11 cellular contexts compared by ENCODE assay signal in the genomic region with DNA sequence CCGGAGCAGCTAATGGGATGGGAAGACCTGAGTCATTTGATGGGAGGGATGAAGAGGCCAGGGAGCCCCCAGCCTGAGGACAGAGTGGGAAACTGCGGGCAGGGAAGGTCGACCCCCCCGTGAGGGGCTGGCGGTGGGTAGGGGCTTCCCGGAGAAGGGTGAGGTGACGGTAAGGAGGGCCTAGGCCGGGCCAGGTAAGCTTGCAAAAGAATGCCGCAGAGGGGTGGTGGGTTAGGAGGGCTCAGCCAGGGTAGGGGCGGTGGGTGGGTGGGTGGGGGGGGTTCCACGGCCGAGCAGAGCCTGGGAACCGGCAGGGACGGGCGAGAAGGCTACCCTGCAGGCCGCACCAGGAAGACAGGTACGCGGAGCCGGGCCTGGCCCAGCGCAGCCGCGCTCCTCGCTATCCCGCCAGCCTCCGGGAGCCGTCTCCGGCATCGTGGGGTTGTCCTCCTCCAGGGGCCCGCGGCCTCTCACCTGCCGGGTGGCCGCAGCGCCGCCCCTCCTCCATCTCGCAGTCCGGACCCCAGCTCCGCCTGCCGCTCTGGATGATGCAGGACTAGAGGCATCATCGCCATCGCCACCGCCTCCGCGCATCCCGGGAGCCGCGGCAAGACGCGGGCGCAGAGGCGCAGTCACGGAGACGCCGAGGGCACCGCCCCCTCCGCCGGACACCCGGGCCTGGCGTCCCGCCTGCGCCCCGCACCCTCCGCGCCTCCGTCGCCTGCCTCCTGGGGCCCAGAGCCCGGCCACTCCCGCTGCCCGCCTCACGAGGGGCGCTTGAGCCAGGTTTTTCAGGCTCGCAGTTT. TPM values are rescaled to one million over a fixed set of nuclear protein-coding genes. Genes with fewer than 3 reads are reported as not detected.
DNase-seq lines count a peak whose midpoint lies in the region; ATAC-seq, FAIRE-seq and TF ChIP-seq lines count a peak whose summit lies in the region.
"Had no signal": no experiment of that assay in that cellular context is flagged by ENCODE, and none has a peak within 500 bp of the region (broad histone marks: within the 10 kb centered on the region; RNA-seq: fewer than 3 reads in every experiment).

A gene (minus strand): TSS at position 614 of the 806 bp plus-strand sequence. CDS start 5,211 bp downstream, outside the sequence.

- H3K9me3 Mint-ChIP-seq in activated CD4-positive, alpha-beta T cell treated with anti-CD3 and anti-CD28 coated beads for 36 hours (ENCODE audit: low read depth): no peaks in the 10 kb centered on the region

- no peak within 1 kb of the TSS for H3K14ac ChIP-seq in IMR-90 (replicated peaks; ENCODE audit: low read depth, low read length)

- H2AFZ ChIP-seq in IMR-90 (replicated peaks; ENCODE audit: low read length, poor library complexity) (peak within 1 kb of the TSS; percentile 60), endothelial cell of umbilical vein (ENCODE audit: low read depth, low read length) (no peak within 1 kb of the TSS)

- no peak within 1 kb of the TSS for H4K5ac ChIP-seq in IMR-90 (ENCODE audit: low read depth, low read length)

- BruUV-seq in IMR-90 (replicated peaks; lab: Mats Ljungman, UMichigan) (no TSS peak), endothelial cell of umbilical vein (replicated peaks; lab: Mats Ljungman, UMichigan) (no TSS peak)

- H2AK5ac ChIP-seq in IMR-90 (ENCODE audit: low read depth, low read length): no peak within 1 kb of the TSS

- dilution Hi-C loops in IMR-90 (cut with HindIII; ENCODE audit: low sequenced_read_pairs, unreplicated experiment) (no loop called here), endothelial cell of umbilical vein (cut with MboI; ENCODE audit: extremely low pct_ligation_motif_present, low sequenced_read_pairs) (no loop called here)

- no peak within 1 kb of the TSS for H2BK5ac ChIP-seq in IMR-90 (ENCODE audit: low read depth, low read length, poor library complexity, severe bottlenecking)

- ATAC-seq in IMR-90 (ENCODE audit: low read depth) (peak; percentile 78), left colon (peak; percentile 85), HG02970 (IDR thresholded peaks at IDR 0.05; ENCODE audit: low FRiP score, unreplicated experiment) (no peak), HG03521 (IDR thresholded peaks at IDR 0.05; ENCODE audit: unreplicated experiment) (no peak)
- no peak for ATAC-seq in activated CD4-positive, alpha-beta T cell treated with anti-CD3 and anti-CD28 coated beads for 36 hours
- ATAC-seq: activated CD8-positive, alpha-beta memory T cell treated with anti-CD3 and anti-CD28 coated beads, Interleukin-2, amount 10 ng/mL, durations not matched to agents 7 days and 5 days had no signal

- 0 out of 2 replicates have a peak within 1 kb of the TSS, but pooled peaks have one; percentile 12 for H3K4ac ChIP-seq in IMR-90 (ENCODE audit: low read depth, low read length)

- DNase-seq in IMR-90 (peak; percentile 17), endothelial cell of umbilical vein (ENCODE audit: low read depth, low spot score) (no peak), left colon (peak in 1 of 2 donors; percentile 19), stomach (peak; percentile 35), MV-4-11 (lab: John Stamatoyannopoulos, UW) (no peak)
- no peak for DNase-seq in activated CD4-positive, alpha-beta T cell treated with anti-CD3 and anti-CD28 coated beads for 36 hours
- DNase-seq: activated CD8-positive, alpha-beta memory T cell treated with anti-CD3 and anti-CD28 coated beads, Interleukin-2, amount 10 ng/mL, durations not matched to agents 7 days and 5 days; NCI-H69 had no signal

- no peaks in the 10 kb centered on the region for H3K27me3 Mint-ChIP-seq in activated CD4-positive, alpha-beta T cell treated with anti-CD3 and anti-CD28 coated beads for 36 hours
- H3K27me3 Mint-ChIP-seq: activated CD8-positive, alpha-beta memory T cell treated with anti-CD3 and anti-CD28 coated beads, Interleukin-2, amount 10 ng/mL, durations not matched to agents 7 days and 5 days had no signal

- peaks cover 2% of the 10 kb centered on the region for H3K36me3 ChIP-seq in IMR-90 (ENCODE audit: control insufficient read depth, insufficient read depth, low read length)
- H3K36me3 ChIP-seq in endothelial cell of umbilical vein (ENCODE audit: control insufficient read depth in 2 of 2, extremely low read depth in 1 of 2, insufficient read depth in 2 of 2, low read length in 2 of 2): peaks cover 0 to under 1% of the 10 kb centered on the region in 2 experiments
- peaks cover under 1 to 31% (median 21%) of the 10 kb centered on the region in 4 donors for H3K36me3 ChIP-seq in stomach

- CTCF ChIA-PET in IMR-90 (lab: Yijun Ruan, JAX): interaction anchor here (1.5 kb wide), 1 partner anchor 8 kb away, joined by 4 read pairs; no protein-coding TSS in a partner anchor
- CTCF ChIA-PET in endothelial cell of umbilical vein (lab: Charles Lee): no interaction called here
- CTCF ChIA-PET in activated CD4-positive, alpha-beta T cell treated with anti-CD3 and anti-CD28 coated beads for 36 hours (lab: Charles Lee): no interaction called here

- H3K9ac ChIP-seq in IMR-90 (ENCODE audit: low read depth, low read length) (no peak within 1 kb of the TSS), endothelial cell of umbilical vein (replicated peaks; ENCODE audit: extremely low read depth, insufficient read depth, low read length) (no peak within 1 kb of the TSS)

- no peak for TF ChIP-seq EP300 in stomach (IDR thresholded peaks at IDR 0.05)

- intact Hi-C loops in IMR-90 (cut with micrococcal nuclease) (no loop called here), endothelial cell of umbilical vein (cut with micrococcal nuclease) (no loop called here), left colon (cut with DNase I, micrococcal nuclease) (no loop called here), stomach (cut with DNase I; ENCODE audit: low total_unique reads) (no loop called here)
- intact Hi-C loops in activated CD4-positive, alpha-beta T cell treated with anti-CD3 and anti-CD28 coated beads for 36 hours (cut with DNase I, micrococcal nuclease): no loop called here

- no peak within 1 kb of the TSS for H3K4me3 Mint-ChIP-seq in activated CD4-positive, alpha-beta T cell treated with anti-CD3 and anti-CD28 coated beads for 36 hours
- H3K4me3 Mint-ChIP-seq: activated CD8-positive, alpha-beta memory T cell treated with anti-CD3 and anti-CD28 coated beads, Interleukin-2, amount 10 ng/mL, durations not matched to agents 7 days and 5 days had no signal

- H3K4me2 ChIP-seq in IMR-90 (ENCODE audit: low read depth, low read length) (peak within 1 kb of the TSS; percentile 63; the same call in 1 of the 2 replicates), endothelial cell of umbilical vein (ENCODE audit: insufficient read depth, low read length) (peak within 1 kb of the TSS; percentile 35)

- no peak for TF ChIP-seq POLR2A in IMR-90 (IDR thresholded peaks at IDR 0.05; ENCODE audit: low read depth, low read length)
- no peak for TF ChIP-seq POLR2A in endothelial cell of umbilical vein (IDR thresholded peaks at IDR 0.05; ENCODE audit: low read depth, low read length)
- TF ChIP-seq POLR2A in stomach (IDR thresholded peaks at IDR 0.05): no peak

- H2BK20ac ChIP-seq in IMR-90 (ENCODE audit: low read depth, low read length): no peak within 1 kb of the TSS

- 0 out of 2 replicates have a peak, but pooled peaks cover 5% of the 10 kb centered on the region for H3K9me1 ChIP-seq in IMR-90 (ENCODE audit: insufficient read depth, low read length)
- no peaks in the 10 kb centered on the region for H3K9me1 ChIP-seq in endothelial cell of umbilical vein (replicated peaks; ENCODE audit: control insufficient read depth, extremely low read depth, insufficient read depth, low read length)

- H3K79me1 ChIP-seq in IMR-90 (ENCODE audit: low read depth in 1 of 2, low read length in 2 of 2): peaks cover 8 to 10% of the 10 kb centered on the region in 2 experiments; a peak in 3 of 4 replicates

- POLR2A ChIA-PET in IMR-90 (lab: Charles Lee; ENCODE audit: unreplicated experiment) (no interaction called here), endothelial cell of umbilical vein (lab: Charles Lee) (no interaction called here)
- POLR2A ChIA-PET in activated CD4-positive, alpha-beta T cell treated with anti-CD3 and anti-CD28 coated beads for 36 hours (lab: Charles Lee): no interaction called here

- H3K27me3 ChIP-seq in IMR-90 (ENCODE audit: control insufficient read depth, insufficient read depth, low read length) (no peaks in the 10 kb centered on the region), endothelial cell of umbilical vein (ENCODE audit: control insufficient read depth in 2 of 2, insufficient read depth in 2 of 2, low read length in 2 of 2) (no peaks in the 10 kb centered on the region), stomach (no peaks in the 10 kb centered on the region)

- TF ChIP-seq CTCF in IMR-90 (conservative IDR thresholded peaks at IDR 0.05; ENCODE audit: low read depth, low read length) (no peak), endothelial cell of umbilical vein (IDR thresholded peaks at IDR 0.05; ENCODE audit: extremely low read depth in 1 of 2, insufficient read depth in 1 of 2, low read depth in 1 of 2, low read length in 2 of 2) (no peak), stomach (IDR thresholded peaks at IDR 0.05) (no peak)

- peaks cover 15% of the 10 kb centered on the region for H3K36me3 Mint-ChIP-seq in activated CD4-positive, alpha-beta T cell treated with anti-CD3 and anti-CD28 coated beads for 36 hours (ENCODE audit: low read depth)

- no peak for FAIRE-seq in endothelial cell of umbilical vein (lab: Jason Lieb, UNC)
- FAIRE-seq: urothelium cell line had no signal

- no peak within 1 kb of the TSS for H3K27ac Mint-ChIP-seq in activated CD4-positive, alpha-beta T cell treated with anti-CD3 and anti-CD28 coated beads for 36 hours
- H3K27ac Mint-ChIP-seq: activated CD8-positive, alpha-beta memory T cell treated with anti-CD3 and anti-CD28 coated beads, Interleukin-2, amount 10 ng/mL, durations not matched to agents 7 days and 5 days had no signal

- in situ Hi-C loops in IMR-90 (cut with MboI; ENCODE audit: low sequenced_read_pairs): no loop called here

- H3K4me1 Mint-ChIP-seq in activated CD4-positive, alpha-beta T cell treated with anti-CD3 and anti-CD28 coated beads for 36 hours: peaks cover 13% of the 10 kb centered on the region
- H3K4me1 Mint-ChIP-seq: activated CD8-positive, alpha-beta memory T cell treated with anti-CD3 and anti-CD28 coated beads, Interleukin-2, amount 10 ng/mL, durations not matched to agents 7 days and 5 days had no signal

- H3K18ac ChIP-seq in IMR-90 (ENCODE audit: low read depth, low read length): no peak within 1 kb of the TSS

- H2BK120ac ChIP-seq in IMR-90 (ENCODE audit: low read depth, low read length): no peak within 1 kb of the TSS

- H3K79me2 ChIP-seq in endothelial cell of umbilical vein (ENCODE audit: control insufficient read depth, insufficient read depth, low read length): no peaks in the 10 kb centered on the region

- no peak within 1 kb of the TSS for H2AK9ac ChIP-seq in IMR-90 (replicated peaks; ENCODE audit: low read depth, low read length, poor library complexity)

- H4K91ac ChIP-seq in IMR-90 (ENCODE audit: insufficient read depth, low read depth, low read length): no peak within 1 kb of the TSS

- 28% methylated on average over 48 of the region's 71 CpGs; no CpG with 5 or more reads in 1 of the 2 experiments for WGBS in IMR-90 (ENCODE audit: extremely low coverage in 2 of 2, insufficient read length in 1 of 2), 2 experiments
- 23 to 44% (median 32%) methylated on average over 49 to 71 of the region's 71 CpGs for WGBS in stomach, 5 donors

- H3K27ac ChIP-seq in IMR-90 (ENCODE audit: insufficient read depth, low read length) (no peak within 1 kb of the TSS), endothelial cell of umbilical vein (ENCODE audit: insufficient read depth, low read depth, low read length) (no peak within 1 kb of the TSS), stomach (no peak within 1 kb of the TSS)

- 0 out of 2 replicates have a peak within 1 kb of the TSS, but pooled peaks have one; percentile 4 for H3K23ac ChIP-seq in IMR-90 (ENCODE audit: low read depth, low read length)

- H3K9me3 ChIP-seq in IMR-90 (ENCODE audit: control insufficient read depth, insufficient read depth, low read length) (no peaks in the 10 kb centered on the region), endothelial cell of umbilical vein (replicated peaks; ENCODE audit: control insufficient read depth, insufficient read depth, low read length) (no peaks in the 10 kb centered on the region), stomach (no peaks in the 10 kb centered on the region)

- H3K4me3 ChIP-seq in IMR-90 (ENCODE audit: insufficient read depth, low read depth, low read length): peak within 1 kb of the TSS; percentile 8
- H3K4me3 ChIP-seq in endothelial cell of umbilical vein (replicated peaks in 1 of 3; ENCODE audit: insufficient read depth in 1 of 3, low read depth in 1 of 3, low read length in 3 of 3): peak within 1 kb of the TSS in 1 of 3 experiments; percentile 29
- H3K4me3 ChIP-seq in stomach: peak within 1 kb of the TSS; percentile 37 to 43 (median 42)

- 0 out of 4 replicates have a peak within 1 kb of the TSS, but pooled peaks of 1 of the 2 experiments have one; percentile 40 for H4K8ac ChIP-seq in IMR-90 (ENCODE audit: low read depth in 2 of 2, low read length in 2 of 2)

- H4K20me1 ChIP-seq in IMR-90 (ENCODE audit: insufficient read depth, low read length) (no peaks in the 10 kb centered on the region), endothelial cell of umbilical vein (replicated peaks; ENCODE audit: control insufficient read depth, extremely low read depth, insufficient read depth, low read length) (no peaks in the 10 kb centered on the region)

- H2BK15ac ChIP-seq in IMR-90 (ENCODE audit: low read depth, low read length): no peak within 1 kb of the TSS

- H3K56ac ChIP-seq in IMR-90 (ENCODE audit: extremely low read depth, insufficient read depth, low read length): no peak within 1 kb of the TSS

- no peak for TF ChIP-seq RAD21 in IMR-90 (IDR thresholded peaks at IDR 0.05; ENCODE audit: low read length)

- H3K4me1 ChIP-seq in IMR-90 (ENCODE audit: control insufficient read depth, insufficient read depth, low read length) (0 out of 2 replicates have a peak, but pooled peaks cover 2% of the 10 kb centered on the region), endothelial cell of umbilical vein (ENCODE audit: control insufficient read depth, extremely low read depth, insufficient read depth, low read length) (no peaks in the 10 kb centered on the region), stomach (peaks cover 0 to 13% (median 5%) of the 10 kb centered on the region in 4 donors)

RNA-seq across cellular contexts. Expression of the gene that starts here (rescaled TPM):
- total RNA-seq in IMR-90 (2012; rRNA removed) (1.4 and 1.7 TPM in 2 replicates), endothelial cell of umbilical vein (4.7 and 5.0 TPM in 2 replicates), left colon (1 to 10 TPM; 1.2 to 2.0 TPM), stomach (1 to 10 TPM in 4 of 5 donors, not detected in 1; 2.7 to 9.4 (median 6.7) TPM)
- polyA plus RNA-seq in IMR-90 (2012; rRNA removed) (2.1 and 2.6 TPM in 2 replicates), endothelial cell of umbilical vein (4.4 and 4.6 TPM in 2 replicates), stomach (under 1 TPM in 2 of 3 donors, not detected in 1; 0.15 to 0.19 TPM)
- 0.74 and 1.0 TPM in 2 replicates for polyA plus RNA-seq in IMR-90 (2012; cell fraction: cytosol; rRNA removed)
- polyA plus RNA-seq in IMR-90 (2012; cell fraction: nucleus; rRNA removed; ENCODE audit: low replicate concordance): 9.3 and 16.2 TPM in 2 replicates
- 1.4 and 2.1 TPM in 2 replicates for polyA plus RNA-seq in endothelial cell of umbilical vein (2011; cell fraction: cytosol; rRNA removed)
- polyA plus RNA-seq in endothelial cell of umbilical vein (2011; cell fraction: nucleus; rRNA removed): 17.1 and 20.0 TPM in 2 replicates
- polyA plus RNA-seq in endothelial cell of umbilical vein (2012): 1.7 TPM in 2 replicates
- 15.2 and 17.4 TPM in 2 replicates for polyA minus RNA-seq in endothelial cell of umbilical vein
- 1.2 TPM for polyA minus RNA-seq in endothelial cell of umbilical vein (2011; cell fraction: cytosol; rRNA and poly(A)+ RNA removed)
- 21.5 and 31.8 TPM in 2 replicates for polyA minus RNA-seq in endothelial cell of umbilical vein (2011; cell fraction: nucleus; rRNA and poly(A)+ RNA removed)
- 1 to 10 TPM in 1 of 2 experiments, under 1 TPM in 1; 0.71 to 1.2 TPM for total RNA-seq in activated CD4-positive, alpha-beta T cell treated with anti-CD3 and anti-CD28 coated beads for 36 hours

Comparison
In these comparisons a context has a peak if more than half of its experiments do, and no peak if none do; other contexts are left out.
1. ATAC-seq: peak in IMR-90 (single experiment) and left colon (single experiment); none in activated CD4-positive, alpha-beta T cell treated with anti-CD3 and anti-CD28 coated beads for 36 hours (single experiment), HG02970 (single experiment) and HG03521 (single experiment).
2. DNase-seq: peak in IMR-90 (single experiment) and stomach (single experiment); none in endothelial cell of umbilical vein (single experiment), MV-4-11 (single experiment) and activated CD4-positive, alpha-beta T cell treated with anti-CD3 and anti-CD28 coated beads for 36 hours (single experiment).